Comparison of ENCODE assay signal across 10 cellular contexts in genomic region chr13:46176756-46177155, GRCh38. TPM values are rescaled to one million over a fixed set of nuclear protein-coding genes. Genes with fewer than 3 reads are reported as not detected.
DNase-seq lines count a peak whose midpoint lies in the region; ATAC-seq and FAIRE-seq lines count a peak whose summit lies in the region.
"Had no signal": no experiment of that assay in that cellular context is flagged by ENCODE, and none has a peak within 500 bp of the region (broad histone marks: within the 10 kb centered on the region; RNA-seq: fewer than 3 reads in every experiment).

No MANE protein-coding gene starts in this region.

- ATAC-seq in GM18858 (IDR thresholded peaks at IDR 0.05; ENCODE audit: unreplicated experiment) (peak; percentile 41), HG02852 (IDR thresholded peaks at IDR 0.05; ENCODE audit: unreplicated experiment) (peak; percentile 39), HG03280 (IDR thresholded peaks at IDR 0.05; ENCODE audit: unreplicated experiment) (no peak)

- peak; percentile 97 for DNase-seq in SIG-M5 treated with dmso at 0.1 percent for 504 hours (lab: John Stamatoyannopoulos, UW; ENCODE audit: unreplicated experiment)
- peak; percentile 3 for DNase-seq in myocyte (ENCODE audit: low read depth)
- no peak for DNase-seq in HTR-8/SVneo (ENCODE audit: insufficient read length, low spot score)
- DNase-seq in COR-L47 (lab: John Stamatoyannopoulos, UW), result no peak
- DNase-seq in stimulated activated CD8-positive, alpha-beta memory T cell treated with anti-CD3 and anti-CD28 coated beads, Interleukin-4, amount 100 ng/mL, for 48 hours, result no peak
- DNase-seq: IMR-90 had no signal

- no peak for FAIRE-seq in HTR-8/SVneo (lab: Jason Lieb, UNC)

RNA-seq across cellular contexts. Expression of gene LCP1, which starts 5.2 kb away (rescaled TPM):
- total RNA-seq in myocyte, result not detected in 2 replicates
- not detected for polyA plus RNA-seq in myocyte (2012)
- total RNA-seq: IMR-90 had no signal
- polyA plus RNA-seq: IMR-90 had no signal

RNA-seq across cellular contexts. Expression of gene LRRC63, which starts 35.0 kb away (rescaled TPM):
- not detected in 2 replicates for total RNA-seq in myocyte
- polyA plus RNA-seq in myocyte (2012), result not detected
- total RNA-seq: IMR-90, skeletal muscle tissue had no signal
- polyA plus RNA-seq: IMR-90 had no signal

Comparison
In these comparisons a context has a peak if more than half of its experiments do, and no peak if none do; other contexts are left out.
1. DNase-seq: peak in SIG-M5 treated with dmso at 0.1 percent for 504 hours (single experiment) and myocyte (single experiment); none in HTR-8/SVneo (single experiment), COR-L47 (single experiment) and stimulated activated CD8-positive, alpha-beta memory T cell treated with anti-CD3 and anti-CD28 coated beads, Interleukin-4, amount 100 ng/mL, for 48 hours (single experiment).